Comparison of ENCODE assay signal across 1 cellular context in the genomic region with DNA sequence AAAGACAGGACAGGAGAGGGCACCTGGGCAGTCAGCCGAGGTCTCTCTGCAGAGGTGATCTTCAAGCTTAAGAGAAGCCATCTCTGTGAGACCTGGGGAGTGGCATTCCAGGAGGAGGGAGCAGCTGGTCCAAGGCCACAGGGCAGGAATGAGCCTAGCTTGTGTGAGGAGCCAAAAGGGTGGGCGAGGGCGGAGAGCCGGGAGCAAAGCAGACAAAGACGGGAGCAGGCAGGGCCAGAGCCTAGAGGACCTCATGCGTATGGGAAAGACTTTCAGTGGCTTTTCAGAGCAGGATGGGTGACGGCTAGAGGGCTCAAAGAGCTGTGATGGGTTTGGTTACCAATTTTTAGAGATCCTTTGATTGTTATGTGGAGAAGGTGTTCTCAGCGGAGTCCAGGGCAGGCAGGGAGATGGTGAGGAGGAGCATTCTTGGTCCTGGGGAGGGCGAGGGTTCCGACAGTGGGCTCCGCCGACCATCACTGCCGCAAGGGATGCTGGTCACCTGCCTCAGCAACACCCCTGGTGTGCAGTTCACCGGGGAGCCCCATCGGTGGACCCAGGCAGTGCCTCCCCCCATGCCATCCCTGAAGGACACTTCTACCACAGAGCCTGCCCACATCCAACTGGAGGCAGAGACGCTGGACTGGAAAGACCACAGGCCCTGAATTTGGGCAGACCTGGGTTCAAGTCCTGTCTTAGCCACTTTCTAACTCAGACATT.
A peak's percentile ranks its signal among the peaks of the same experiment; 100 is the strongest.
TF ChIP-seq lines count a peak whose summit lies in the region.

No MANE protein-coding gene starts in this region.

TF ChIP-seq in HepG2, 621 proteins besides CTCF, POLR2A, EP300 and RAD21 (continued from another document and continues in another):
- TF ChIP-seq, protein P1, sequence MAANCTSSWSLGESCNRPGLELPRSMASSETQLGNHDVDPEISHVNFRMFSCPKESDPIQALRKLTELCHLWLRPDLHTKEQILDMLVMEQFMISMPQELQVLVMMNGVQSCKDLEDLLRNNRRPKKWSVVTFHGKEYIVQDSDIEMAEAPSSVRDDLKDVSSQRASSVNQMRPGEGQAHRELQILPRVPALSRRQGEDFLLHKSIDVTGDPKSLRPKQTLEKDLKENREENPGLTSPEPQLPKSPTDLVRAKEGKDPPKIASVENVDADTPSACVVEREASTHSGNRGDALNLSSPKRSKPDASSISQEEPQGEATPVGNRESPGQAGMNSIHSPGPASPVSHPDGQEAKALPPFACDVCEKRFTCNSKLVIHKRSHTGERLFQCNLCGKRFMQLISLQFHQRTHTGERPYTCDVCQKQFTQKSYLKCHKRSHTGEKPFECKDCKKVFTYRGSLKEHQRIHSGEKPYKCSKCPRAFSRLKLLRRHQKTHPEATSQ (CRISPR knock-in tag; IDR thresholded peaks at IDR 0.05; ENCODE audit: borderline replicate concordance), result 0 out of 2 replicates have a peak, but pooled peaks have one; percentile 33
- 0 out of 2 replicates have a peak, but pooled peaks have one; percentile 30 for TF ChIP-seq NFKB2 (CRISPR knock-in tag; IDR thresholded peaks at IDR 0.05; ENCODE audit: borderline replicate concordance)
- no peak for TF ChIP-seq RCOR2 (CRISPR knock-in tag; IDR thresholded peaks at IDR 0.05)
- TF ChIP-seq, protein P2, sequence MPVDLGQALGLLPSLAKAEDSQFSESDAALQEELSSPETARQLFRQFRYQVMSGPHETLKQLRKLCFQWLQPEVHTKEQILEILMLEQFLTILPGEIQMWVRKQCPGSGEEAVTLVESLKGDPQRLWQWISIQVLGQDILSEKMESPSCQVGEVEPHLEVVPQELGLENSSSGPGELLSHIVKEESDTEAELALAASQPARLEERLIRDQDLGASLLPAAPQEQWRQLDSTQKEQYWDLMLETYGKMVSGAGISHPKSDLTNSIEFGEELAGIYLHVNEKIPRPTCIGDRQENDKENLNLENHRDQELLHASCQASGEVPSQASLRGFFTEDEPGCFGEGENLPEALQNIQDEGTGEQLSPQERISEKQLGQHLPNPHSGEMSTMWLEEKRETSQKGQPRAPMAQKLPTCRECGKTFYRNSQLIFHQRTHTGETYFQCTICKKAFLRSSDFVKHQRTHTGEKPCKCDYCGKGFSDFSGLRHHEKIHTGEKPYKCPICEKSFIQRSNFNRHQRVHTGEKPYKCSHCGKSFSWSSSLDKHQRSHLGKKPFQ (CRISPR knock-in tag; IDR thresholded peaks at IDR 0.05; ENCODE audit: insufficient replicate concordance), result no peak
- TF ChIP-seq, protein P3, sequence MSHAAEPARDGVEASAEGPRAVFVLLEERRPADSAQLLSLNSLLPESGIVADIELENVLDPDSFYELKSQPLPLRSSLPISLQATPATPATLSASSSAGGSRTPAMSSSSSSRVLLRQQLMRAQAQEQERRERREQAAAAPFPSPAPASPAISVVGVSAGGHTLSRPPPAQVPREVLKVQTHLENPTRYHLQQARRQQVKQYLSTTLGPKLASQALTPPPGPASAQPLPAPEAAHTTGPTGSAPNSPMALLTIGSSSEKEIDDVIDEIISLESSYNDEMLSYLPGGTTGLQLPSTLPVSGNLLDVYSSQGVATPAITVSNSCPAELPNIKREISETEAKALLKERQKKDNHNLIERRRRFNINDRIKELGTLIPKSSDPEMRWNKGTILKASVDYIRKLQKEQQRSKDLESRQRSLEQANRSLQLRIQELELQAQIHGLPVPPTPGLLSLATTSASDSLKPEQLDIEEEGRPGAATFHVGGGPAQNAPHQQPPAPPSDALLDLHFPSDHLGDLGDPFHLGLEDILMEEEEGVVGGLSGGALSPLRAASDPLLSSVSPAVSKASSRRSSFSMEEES (CRISPR knock-in tag; IDR thresholded peaks at IDR 0.05), result no peak
- no peak for TF ChIP-seq CHD4 (IDR thresholded peaks at IDR 0.05; ENCODE audit: borderline replicate concordance, low read length)
- TF ChIP-seq, protein P4, sequence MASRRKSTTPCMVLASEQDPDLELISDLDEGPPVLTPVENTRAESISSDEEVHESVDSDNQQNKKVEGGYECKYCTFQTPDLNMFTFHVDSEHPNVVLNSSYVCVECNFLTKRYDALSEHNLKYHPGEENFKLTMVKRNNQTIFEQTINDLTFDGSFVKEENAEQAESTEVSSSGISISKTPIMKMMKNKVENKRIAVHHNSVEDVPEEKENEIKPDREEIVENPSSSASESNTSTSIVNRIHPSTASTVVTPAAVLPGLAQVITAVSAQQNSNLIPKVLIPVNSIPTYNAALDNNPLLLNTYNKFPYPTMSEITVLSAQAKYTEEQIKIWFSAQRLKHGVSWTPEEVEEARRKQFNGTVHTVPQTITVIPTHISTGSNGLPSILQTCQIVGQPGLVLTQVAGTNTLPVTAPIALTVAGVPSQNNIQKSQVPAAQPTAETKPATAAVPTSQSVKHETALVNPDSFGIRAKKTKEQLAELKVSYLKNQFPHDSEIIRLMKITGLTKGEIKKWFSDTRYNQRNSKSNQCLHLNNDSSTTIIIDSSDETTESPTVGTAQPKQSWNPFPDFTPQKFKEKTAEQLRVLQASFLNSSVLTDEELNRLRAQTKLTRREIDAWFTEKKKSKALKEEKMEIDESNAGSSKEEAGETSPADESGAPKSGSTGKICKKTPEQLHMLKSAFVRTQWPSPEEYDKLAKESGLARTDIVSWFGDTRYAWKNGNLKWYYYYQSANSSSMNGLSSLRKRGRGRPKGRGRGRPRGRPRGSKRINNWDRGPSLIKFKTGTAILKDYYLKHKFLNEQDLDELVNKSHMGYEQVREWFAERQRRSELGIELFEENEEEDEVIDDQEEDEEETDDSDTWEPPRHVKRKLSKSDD (CRISPR knock-in tag; IDR thresholded peaks at IDR 0.05; ENCODE audit: low read depth), result 0 out of 2 replicates have a peak, but pooled peaks have one; percentile 28
- no peak for TF ChIP-seq ZFP36 (IDR thresholded peaks at IDR 0.05; ENCODE audit: borderline replicate concordance, low read depth, low read length, partially characterized antibody)
- TF ChIP-seq ZNF335 (CRISPR knock-in tag; IDR thresholded peaks at IDR 0.05), result no peak
- no peak for TF ChIP-seq SIX4 (CRISPR knock-in tag; IDR thresholded peaks at IDR 0.05)
- no peak for TF ChIP-seq ZNF577 (CRISPR knock-in tag; IDR thresholded peaks at IDR 0.05; ENCODE audit: borderline replicate concordance, low read depth)
- TF ChIP-seq ZNF720 (CRISPR knock-in tag; IDR thresholded peaks at IDR 0.05), result no peak
- TF ChIP-seq, protein P5, sequence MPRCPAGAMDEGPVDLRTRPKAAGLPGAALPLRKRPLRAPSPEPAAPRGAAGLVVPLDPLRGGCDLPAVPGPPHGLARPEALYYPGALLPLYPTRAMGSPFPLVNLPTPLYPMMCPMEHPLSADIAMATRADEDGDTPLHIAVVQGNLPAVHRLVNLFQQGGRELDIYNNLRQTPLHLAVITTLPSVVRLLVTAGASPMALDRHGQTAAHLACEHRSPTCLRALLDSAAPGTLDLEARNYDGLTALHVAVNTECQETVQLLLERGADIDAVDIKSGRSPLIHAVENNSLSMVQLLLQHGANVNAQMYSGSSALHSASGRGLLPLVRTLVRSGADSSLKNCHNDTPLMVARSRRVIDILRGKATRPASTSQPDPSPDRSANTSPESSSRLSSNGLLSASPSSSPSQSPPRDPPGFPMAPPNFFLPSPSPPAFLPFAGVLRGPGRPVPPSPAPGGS (CRISPR knock-in tag; IDR thresholded peaks at IDR 0.05), result no peak
- TF ChIP-seq, protein P6, sequence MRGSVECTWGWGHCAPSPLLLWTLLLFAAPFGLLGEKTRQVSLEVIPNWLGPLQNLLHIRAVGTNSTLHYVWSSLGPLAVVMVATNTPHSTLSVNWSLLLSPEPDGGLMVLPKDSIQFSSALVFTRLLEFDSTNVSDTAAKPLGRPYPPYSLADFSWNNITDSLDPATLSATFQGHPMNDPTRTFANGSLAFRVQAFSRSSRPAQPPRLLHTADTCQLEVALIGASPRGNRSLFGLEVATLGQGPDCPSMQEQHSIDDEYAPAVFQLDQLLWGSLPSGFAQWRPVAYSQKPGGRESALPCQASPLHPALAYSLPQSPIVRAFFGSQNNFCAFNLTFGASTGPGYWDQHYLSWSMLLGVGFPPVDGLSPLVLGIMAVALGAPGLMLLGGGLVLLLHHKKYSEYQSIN (CRISPR knock-in tag; IDR thresholded peaks at IDR 0.05; ENCODE audit: borderline replicate concordance), result no peak
- 0 out of 2 replicates have a peak, but pooled peaks have one; percentile 35 for TF ChIP-seq ZNF543 (CRISPR knock-in tag; IDR thresholded peaks at IDR 0.05)
- TF ChIP-seq ZNF766 (CRISPR knock-in tag; IDR thresholded peaks at IDR 0.05; ENCODE audit: borderline replicate concordance), result no peak
- TF ChIP-seq KDM5A (IDR thresholded peaks at IDR 0.05; ENCODE audit: borderline replicate concordance, low read length), result no peak
- TF ChIP-seq, protein P7, sequence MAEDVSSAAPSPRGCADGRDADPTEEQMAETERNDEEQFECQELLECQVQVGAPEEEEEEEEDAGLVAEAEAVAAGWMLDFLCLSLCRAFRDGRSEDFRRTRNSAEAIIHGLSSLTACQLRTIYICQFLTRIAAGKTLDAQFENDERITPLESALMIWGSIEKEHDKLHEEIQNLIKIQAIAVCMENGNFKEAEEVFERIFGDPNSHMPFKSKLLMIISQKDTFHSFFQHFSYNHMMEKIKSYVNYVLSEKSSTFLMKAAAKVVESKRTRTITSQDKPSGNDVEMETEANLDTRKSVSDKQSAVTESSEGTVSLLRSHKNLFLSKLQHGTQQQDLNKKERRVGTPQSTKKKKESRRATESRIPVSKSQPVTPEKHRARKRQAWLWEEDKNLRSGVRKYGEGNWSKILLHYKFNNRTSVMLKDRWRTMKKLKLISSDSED (CRISPR knock-in tag; IDR thresholded peaks at IDR 0.05), result no peak
- TF ChIP-seq MTA1 (CRISPR knock-in tag; IDR thresholded peaks at IDR 0.05; ENCODE audit: borderline replicate concordance), result peak; percentile 49; the same call in 1 of the 2 replicates
- no peak for TF ChIP-seq NFRKB (IDR thresholded peaks at IDR 0.05)
- no peak for TF ChIP-seq SOX6 (IDR thresholded peaks at IDR 0.05)
- 0 out of 2 replicates have a peak, but pooled peaks have one; percentile 15 for TF ChIP-seq SOX6 (CRISPR knock-in tag; IDR thresholded peaks at IDR 0.05)
- TF ChIP-seq ZBTB38 (CRISPR knock-in tag; IDR thresholded peaks at IDR 0.05), result peak; percentile 76
- TF ChIP-seq, protein P8, sequence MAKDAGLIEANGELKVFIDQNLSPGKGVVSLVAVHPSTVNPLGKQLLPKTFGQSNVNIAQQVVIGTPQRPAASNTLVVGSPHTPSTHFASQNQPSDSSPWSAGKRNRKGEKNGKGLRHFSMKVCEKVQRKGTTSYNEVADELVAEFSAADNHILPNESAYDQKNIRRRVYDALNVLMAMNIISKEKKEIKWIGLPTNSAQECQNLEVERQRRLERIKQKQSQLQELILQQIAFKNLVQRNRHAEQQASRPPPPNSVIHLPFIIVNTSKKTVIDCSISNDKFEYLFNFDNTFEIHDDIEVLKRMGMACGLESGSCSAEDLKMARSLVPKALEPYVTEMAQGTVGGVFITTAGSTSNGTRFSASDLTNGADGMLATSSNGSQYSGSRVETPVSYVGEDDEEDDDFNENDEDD (CRISPR knock-in tag; IDR thresholded peaks at IDR 0.05; ENCODE audit: borderline replicate concordance), result peak; percentile 17; the same call in 1 of the 2 replicates
- TF ChIP-seq SSRP1 (CRISPR knock-in tag; IDR thresholded peaks at IDR 0.05), result no peak
- TF ChIP-seq, protein P9, sequence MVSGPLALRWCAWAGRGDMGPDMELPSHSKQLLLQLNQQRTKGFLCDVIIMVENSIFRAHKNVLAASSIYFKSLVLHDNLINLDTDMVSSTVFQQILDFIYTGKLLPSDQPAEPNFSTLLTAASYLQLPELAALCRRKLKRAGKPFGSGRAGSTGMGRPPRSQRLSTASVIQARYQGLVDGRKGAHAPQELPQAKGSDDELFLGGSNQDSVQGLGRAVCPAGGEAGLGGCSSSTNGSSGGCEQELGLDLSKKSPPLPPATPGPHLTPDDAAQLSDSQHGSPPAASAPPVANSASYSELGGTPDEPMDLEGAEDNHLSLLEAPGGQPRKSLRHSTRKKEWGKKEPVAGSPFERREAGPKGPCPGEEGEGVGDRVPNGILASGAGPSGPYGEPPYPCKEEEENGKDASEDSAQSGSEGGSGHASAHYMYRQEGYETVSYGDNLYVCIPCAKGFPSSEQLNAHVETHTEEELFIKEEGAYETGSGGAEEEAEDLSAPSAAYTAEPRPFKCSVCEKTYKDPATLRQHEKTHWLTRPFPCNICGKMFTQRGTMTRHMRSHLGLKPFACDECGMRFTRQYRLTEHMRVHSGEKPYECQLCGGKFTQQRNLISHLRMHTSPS (CRISPR knock-in tag; IDR thresholded peaks at IDR 0.05; ENCODE audit: low read depth), result peak; percentile 5; the same call in 1 of the 2 replicates
- TF ChIP-seq, protein P10, sequence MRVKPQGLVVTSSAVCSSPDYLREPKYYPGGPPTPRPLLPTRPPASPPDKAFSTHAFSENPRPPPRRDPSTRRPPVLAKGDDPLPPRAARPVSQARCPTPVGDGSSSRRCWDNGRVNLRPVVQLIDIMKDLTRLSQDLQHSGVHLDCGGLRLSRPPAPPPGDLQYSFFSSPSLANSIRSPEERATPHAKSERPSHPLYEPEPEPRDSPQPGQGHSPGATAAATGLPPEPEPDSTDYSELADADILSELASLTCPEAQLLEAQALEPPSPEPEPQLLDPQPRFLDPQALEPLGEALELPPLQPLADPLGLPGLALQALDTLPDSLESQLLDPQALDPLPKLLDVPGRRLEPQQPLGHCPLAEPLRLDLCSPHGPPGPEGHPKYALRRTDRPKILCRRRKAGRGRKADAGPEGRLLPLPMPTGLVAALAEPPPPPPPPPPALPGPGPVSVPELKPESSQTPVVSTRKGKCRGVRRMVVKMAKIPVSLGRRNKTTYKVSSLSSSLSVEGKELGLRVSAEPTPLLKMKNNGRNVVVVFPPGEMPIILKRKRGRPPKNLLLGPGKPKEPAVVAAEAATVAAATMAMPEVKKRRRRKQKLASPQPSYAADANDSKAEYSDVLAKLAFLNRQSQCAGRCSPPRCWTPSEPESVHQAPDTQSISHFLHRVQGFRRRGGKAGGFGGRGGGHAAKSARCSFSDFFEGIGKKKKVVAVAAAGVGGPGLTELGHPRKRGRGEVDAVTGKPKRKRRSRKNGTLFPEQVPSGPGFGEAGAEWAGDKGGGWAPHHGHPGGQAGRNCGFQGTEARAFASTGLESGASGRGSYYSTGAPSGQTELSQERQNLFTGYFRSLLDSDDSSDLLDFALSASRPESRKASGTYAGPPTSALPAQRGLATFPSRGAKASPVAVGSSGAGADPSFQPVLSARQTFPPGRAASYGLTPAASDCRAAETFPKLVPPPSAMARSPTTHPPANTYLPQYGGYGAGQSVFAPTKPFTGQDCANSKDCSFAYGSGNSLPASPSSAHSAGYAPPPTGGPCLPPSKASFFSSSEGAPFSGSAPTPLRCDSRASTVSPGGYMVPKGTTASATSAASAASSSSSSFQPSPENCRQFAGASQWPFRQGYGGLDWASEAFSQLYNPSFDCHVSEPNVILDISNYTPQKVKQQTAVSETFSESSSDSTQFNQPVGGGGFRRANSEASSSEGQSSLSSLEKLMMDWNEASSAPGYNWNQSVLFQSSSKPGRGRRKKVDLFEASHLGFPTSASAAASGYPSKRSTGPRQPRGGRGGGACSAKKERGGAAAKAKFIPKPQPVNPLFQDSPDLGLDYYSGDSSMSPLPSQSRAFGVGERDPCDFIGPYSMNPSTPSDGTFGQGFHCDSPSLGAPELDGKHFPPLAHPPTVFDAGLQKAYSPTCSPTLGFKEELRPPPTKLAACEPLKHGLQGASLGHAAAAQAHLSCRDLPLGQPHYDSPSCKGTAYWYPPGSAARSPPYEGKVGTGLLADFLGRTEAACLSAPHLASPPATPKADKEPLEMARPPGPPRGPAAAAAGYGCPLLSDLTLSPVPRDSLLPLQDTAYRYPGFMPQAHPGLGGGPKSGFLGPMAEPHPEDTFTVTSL (CRISPR knock-in tag; IDR thresholded peaks at IDR 0.05; ENCODE audit: borderline replicate concordance), result no peak
